1 cellular context compared by ENCODE assay signal in the genomic region with DNA sequence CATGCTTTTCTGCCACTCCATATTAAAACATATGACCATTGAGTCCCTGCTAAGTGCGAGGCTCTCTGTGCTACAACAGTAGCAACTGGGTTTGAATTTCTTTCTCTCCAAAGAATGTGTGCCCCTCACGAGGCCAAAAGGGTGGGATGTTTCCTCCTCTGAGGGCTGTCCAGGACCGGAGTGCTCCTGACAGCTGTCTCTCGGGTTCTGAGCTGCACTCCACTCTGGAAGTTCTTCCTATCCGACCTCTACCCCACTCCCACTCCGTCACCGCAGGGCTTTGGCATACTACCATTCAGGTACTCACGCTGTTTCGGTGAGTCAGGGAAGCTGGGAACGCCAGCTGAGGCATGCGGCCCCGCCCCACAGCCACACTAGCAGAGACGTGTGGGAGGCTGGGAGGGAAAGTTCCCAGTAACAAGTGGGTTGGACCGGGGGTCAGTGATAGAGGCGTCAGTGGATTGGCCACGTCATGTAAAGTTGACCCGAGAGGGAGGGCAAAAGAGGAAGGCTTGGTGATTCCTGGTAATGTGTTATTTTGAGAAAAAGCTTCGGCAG.
TF ChIP-seq lines count a peak whose summit lies in the region.

No MANE protein-coding gene starts in this region.

TF ChIP-seq in HepG2, 621 proteins besides CTCF, POLR2A, EP300 and RAD21 (continued from another document and continues in another):
- TF ChIP-seq ZBTB34 (CRISPR knock-in tag; IDR thresholded peaks at IDR 0.05) (peak; percentile 73), MYPOP (CRISPR knock-in tag; IDR thresholded peaks at IDR 0.05) (no peak), ZNF329 (CRISPR knock-in tag; IDR thresholded peaks at IDR 0.05; ENCODE audit: low read depth) (0 out of 2 replicates have a peak, but pooled peaks have one; percentile 40), ISL2 (CRISPR knock-in tag; IDR thresholded peaks at IDR 0.05) (peak; percentile 41; the same call in 1 of the 2 replicates), PRDM10 (CRISPR knock-in tag; IDR thresholded peaks at IDR 0.05; ENCODE audit: low read depth) (peak; percentile 58), EEA1 (CRISPR knock-in tag; IDR thresholded peaks at IDR 0.05; ENCODE audit: borderline replicate concordance) (peak; percentile 53; the same call in 1 of the 2 replicates), MIXL1 (CRISPR knock-in tag; IDR thresholded peaks at IDR 0.05) (0 out of 2 replicates have a peak, but pooled peaks have one; percentile 29), CBFB (CRISPR knock-in tag; IDR thresholded peaks at IDR 0.05) (peak; percentile 10; the same call in 1 of the 2 replicates), THAP8 (CRISPR knock-in tag; IDR thresholded peaks at IDR 0.05; ENCODE audit: borderline replicate concordance) (0 out of 2 replicates have a peak, but pooled peaks have one; percentile 8), SAP130 (CRISPR knock-in tag; IDR thresholded peaks at IDR 0.05; ENCODE audit: low read depth) (peak; percentile 97), EED (CRISPR knock-in tag; IDR thresholded peaks at IDR 0.05) (no peak), PAXIP1 (CRISPR knock-in tag; conservative IDR thresholded peaks at IDR 0.05) (0 out of 2 replicates have a peak, but pooled peaks have one; percentile 25), HDAC2 (CRISPR knock-in tag; IDR thresholded peaks at IDR 0.05) (peak; percentile 82), ZNF251 (CRISPR knock-in tag; IDR thresholded peaks at IDR 0.05) (no peak), REPIN1 (CRISPR knock-in tag; IDR thresholded peaks at IDR 0.05; ENCODE audit: borderline replicate concordance, low read depth) (peak; percentile 47; the same call in 1 of the 2 replicates), TEAD3 (CRISPR knock-in tag; optimal IDR thresholded peaks at IDR 0.05; ENCODE audit: borderline replicate concordance) (peak; percentile 76), NFATC3 (CRISPR knock-in tag; IDR thresholded peaks at IDR 0.05) (no peak), ZFX (CRISPR knock-in tag; IDR thresholded peaks at IDR 0.05; ENCODE audit: low read depth) (no peak; the same call in 1 of the 2 replicates), CHD4 (IDR thresholded peaks at IDR 0.05; ENCODE audit: borderline replicate concordance, low read length) (no peak), ZFP37 (CRISPR knock-in tag; IDR thresholded peaks at IDR 0.05; ENCODE audit: borderline replicate concordance) (0 out of 2 replicates have a peak, but pooled peaks have one; percentile 41), ZNF256 (CRISPR knock-in tag; conservative IDR thresholded peaks at IDR 0.05) (peak; percentile 77; the same call in 1 of the 2 replicates), CREBL2 (CRISPR knock-in tag; IDR thresholded peaks at IDR 0.05; ENCODE audit: borderline replicate concordance) (no peak), HMGXB3 (CRISPR knock-in tag; IDR thresholded peaks at IDR 0.05; ENCODE audit: borderline replicate concordance) (peak; percentile 81; the same call in 1 of the 2 replicates), ELF3 (CRISPR knock-in tag; IDR thresholded peaks at IDR 0.05) (no peak; the same call in none of the 2 replicates), KDM6A (CRISPR knock-in tag; IDR thresholded peaks at IDR 0.05; ENCODE audit: low read depth) (peak; percentile 15; the same call in 1 of the 2 replicates), SIN3A (IDR thresholded peaks at IDR 0.05; ENCODE audit: borderline replicate concordance, low read depth, low read length) (peak; percentile 52; the same call in 1 of the 2 replicates)
- TF ChIP-seq, protein P1, sequence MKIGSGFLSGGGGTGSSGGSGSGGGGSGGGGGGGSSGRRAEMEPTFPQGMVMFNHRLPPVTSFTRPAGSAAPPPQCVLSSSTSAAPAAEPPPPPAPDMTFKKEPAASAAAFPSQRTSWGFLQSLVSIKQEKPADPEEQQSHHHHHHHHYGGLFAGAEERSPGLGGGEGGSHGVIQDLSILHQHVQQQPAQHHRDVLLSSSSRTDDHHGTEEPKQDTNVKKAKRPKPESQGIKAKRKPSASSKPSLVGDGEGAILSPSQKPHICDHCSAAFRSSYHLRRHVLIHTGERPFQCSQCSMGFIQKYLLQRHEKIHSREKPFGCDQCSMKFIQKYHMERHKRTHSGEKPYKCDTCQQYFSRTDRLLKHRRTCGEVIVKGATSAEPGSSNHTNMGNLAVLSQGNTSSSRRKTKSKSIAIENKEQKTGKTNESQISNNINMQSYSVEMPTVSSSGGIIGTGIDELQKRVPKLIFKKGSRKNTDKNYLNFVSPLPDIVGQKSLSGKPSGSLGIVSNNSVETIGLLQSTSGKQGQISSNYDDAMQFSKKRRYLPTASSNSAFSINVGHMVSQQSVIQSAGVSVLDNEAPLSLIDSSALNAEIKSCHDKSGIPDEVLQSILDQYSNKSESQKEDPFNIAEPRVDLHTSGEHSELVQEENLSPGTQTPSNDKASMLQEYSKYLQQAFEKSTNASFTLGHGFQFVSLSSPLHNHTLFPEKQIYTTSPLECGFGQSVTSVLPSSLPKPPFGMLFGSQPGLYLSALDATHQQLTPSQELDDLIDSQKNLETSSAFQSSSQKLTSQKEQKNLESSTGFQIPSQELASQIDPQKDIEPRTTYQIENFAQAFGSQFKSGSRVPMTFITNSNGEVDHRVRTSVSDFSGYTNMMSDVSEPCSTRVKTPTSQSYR (CRISPR knock-in tag; IDR thresholded peaks at IDR 0.05; ENCODE audit: borderline replicate concordance): peak; percentile 31; the same call in 1 of the 2 replicates
- TF ChIP-seq, protein P2, sequence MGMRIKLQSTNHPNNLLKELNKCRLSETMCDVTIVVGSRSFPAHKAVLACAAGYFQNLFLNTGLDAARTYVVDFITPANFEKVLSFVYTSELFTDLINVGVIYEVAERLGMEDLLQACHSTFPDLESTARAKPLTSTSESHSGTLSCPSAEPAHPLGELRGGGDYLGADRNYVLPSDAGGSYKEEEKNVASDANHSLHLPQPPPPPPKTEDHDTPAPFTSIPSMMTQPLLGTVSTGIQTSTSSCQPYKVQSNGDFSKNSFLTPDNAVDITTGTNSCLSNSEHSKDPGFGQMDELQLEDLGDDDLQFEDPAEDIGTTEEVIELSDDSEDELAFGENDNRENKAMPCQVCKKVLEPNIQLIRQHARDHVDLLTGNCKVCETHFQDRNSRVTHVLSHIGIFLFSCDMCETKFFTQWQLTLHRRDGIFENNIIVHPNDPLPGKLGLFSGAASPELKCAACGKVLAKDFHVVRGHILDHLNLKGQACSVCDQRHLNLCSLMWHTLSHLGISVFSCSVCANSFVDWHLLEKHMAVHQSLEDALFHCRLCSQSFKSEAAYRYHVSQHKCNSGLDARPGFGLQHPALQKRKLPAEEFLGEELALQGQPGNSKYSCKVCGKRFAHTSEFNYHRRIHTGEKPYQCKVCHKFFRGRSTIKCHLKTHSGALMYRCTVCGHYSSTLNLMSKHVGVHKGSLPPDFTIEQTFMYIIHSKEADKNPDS (CRISPR knock-in tag; IDR thresholded peaks at IDR 0.05): no peak
- TF ChIP-seq, protein P3, sequence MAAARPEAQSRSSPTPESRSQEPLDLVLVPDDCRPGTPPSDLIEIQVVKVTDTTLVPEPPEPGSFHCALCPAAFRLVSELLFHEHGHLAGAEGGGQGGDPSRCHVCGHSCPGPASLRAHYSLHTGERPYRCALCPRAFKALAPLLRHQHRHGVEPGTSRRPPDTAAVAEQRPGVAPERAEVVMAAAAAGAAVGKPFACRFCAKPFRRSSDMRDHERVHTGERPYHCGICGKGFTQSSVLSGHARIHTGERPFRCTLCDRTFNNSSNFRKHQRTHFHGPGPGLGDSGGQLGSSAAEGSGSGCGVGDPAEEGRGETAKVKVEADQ (CRISPR knock-in tag; IDR thresholded peaks at IDR 0.05; ENCODE audit: borderline replicate concordance): no peak
